20 cellular contexts compared by ENCODE assay signal in genomic region chr5:180492226-180492903, GRCh38. TPM values are rescaled to one million over a fixed set of nuclear protein-coding genes. Genes with fewer than 3 reads are reported as not detected.
DNase-seq lines count a peak whose midpoint lies in the region; ATAC-seq and TF ChIP-seq lines count a peak whose summit lies in the region.
"Had no signal": no experiment of that assay in that cellular context is flagged by ENCODE, and none has a peak within 500 bp of the region (broad histone marks: within the 10 kb centered on the region; RNA-seq: fewer than 3 reads in every experiment).

No MANE protein-coding gene starts in this region.

- H3K9me3 Mint-ChIP-seq in activated CD8-positive, alpha-beta memory T cell treated with anti-CD3 and anti-CD28 coated beads, Interleukin-2, amount 10 ng/mL, durations not matched to agents 7 days and 5 days (ENCODE audit: low read depth) = no peaks in the 10 kb centered on the region
- H3K9me3 Mint-ChIP-seq in T-helper 1 cell treated with Interleukin-12 subunit alpha and Interleukin-12 subunit beta and Interleukin-4 antibody, amounts not matched to agents 30 μg/mL and 1 μg/mL, for 36 hours = peaks cover 3% of the 10 kb centered on the region
- no peaks in the 10 kb centered on the region for H3K9me3 Mint-ChIP-seq in endothelial cell (ENCODE audit: unreplicated experiment)
- H3K9me3 Mint-ChIP-seq in stimulated activated naive CD8-positive, alpha-beta T cell treated with anti-CD3 and anti-CD28 coated beads, Interleukin-15, amount 100 ng/mL, for 72 hours = no peaks in the 10 kb centered on the region
- H3K9me3 Mint-ChIP-seq: activated naive CD4-positive, alpha-beta T cell treated with anti-CD3 and anti-CD28 coated beads, Interleukin-2, amount 50 U/mL, for 24 hours; natural killer cell treated with Interleukin-12 subunit alpha and Interleukin-12 subunit beta and Interleukin-15 and Interleukin-18, amount 100 ng/mL, for 72 hours had no signal

- H3K4me1 Mint-ChIP-seq in activated CD8-positive, alpha-beta memory T cell treated with anti-CD3 and anti-CD28 coated beads, Interleukin-2, amount 10 ng/mL, durations not matched to agents 7 days and 5 days = peaks cover 35% of the 10 kb centered on the region
- peaks cover 25% of the 10 kb centered on the region for H3K4me1 Mint-ChIP-seq in T-helper 1 cell treated with Interleukin-12 subunit alpha and Interleukin-12 subunit beta and Interleukin-4 antibody, amounts not matched to agents 30 μg/mL and 1 μg/mL, for 36 hours (ENCODE audit: low read depth)
- peaks cover 27% of the 10 kb centered on the region for H3K4me1 Mint-ChIP-seq in endothelial cell (ENCODE audit: unreplicated experiment)
- H3K4me1 Mint-ChIP-seq in stimulated activated naive CD8-positive, alpha-beta T cell treated with anti-CD3 and anti-CD28 coated beads, Interleukin-15, amount 100 ng/mL, for 72 hours = peaks cover 27% of the 10 kb centered on the region

- peaks cover 10% of the 10 kb centered on the region for H3K36me3 Mint-ChIP-seq in activated CD8-positive, alpha-beta memory T cell treated with anti-CD3 and anti-CD28 coated beads, Interleukin-2, amount 10 ng/mL, durations not matched to agents 7 days and 5 days
- H3K36me3 Mint-ChIP-seq in T-helper 1 cell treated with Interleukin-12 subunit alpha and Interleukin-12 subunit beta and Interleukin-4 antibody, amounts not matched to agents 30 μg/mL and 1 μg/mL, for 36 hours (ENCODE audit: low read depth) = peaks cover 10% of the 10 kb centered on the region
- peaks cover 16% of the 10 kb centered on the region for H3K36me3 Mint-ChIP-seq in endothelial cell (ENCODE audit: low read depth, unreplicated experiment)
- H3K36me3 Mint-ChIP-seq: natural killer cell treated with Interleukin-12 subunit alpha and Interleukin-12 subunit beta and Interleukin-15 and Interleukin-18, amount 100 ng/mL, for 72 hours had no signal

- no peak overlapping the region for H3K4me3 Mint-ChIP-seq in activated CD8-positive, alpha-beta memory T cell treated with anti-CD3 and anti-CD28 coated beads, Interleukin-2, amount 10 ng/mL, durations not matched to agents 7 days and 5 days
- H3K4me3 Mint-ChIP-seq in T-helper 1 cell treated with Interleukin-12 subunit alpha and Interleukin-12 subunit beta and Interleukin-4 antibody, amounts not matched to agents 30 μg/mL and 1 μg/mL, for 36 hours = peak overlapping the region; percentile 98
- peak overlapping the region; percentile 45 for H3K4me3 Mint-ChIP-seq in endothelial cell (ENCODE audit: unreplicated experiment)
- peak overlapping the region; percentile 14 to 85 for H3K4me3 Mint-ChIP-seq in stimulated activated naive CD8-positive, alpha-beta T cell treated with anti-CD3 and anti-CD28 coated beads, Interleukin-15, amount 100 ng/mL, for 72 hours

- CTCF ChIA-PET in activated CD8-positive, alpha-beta memory T cell treated with anti-CD3 and anti-CD28 coated beads, Interleukin-2, amount 10 ng/mL, durations not matched to agents 7 days and 5 days (lab: Charles Lee) = interaction anchor here (0.8 to 2.2 kb wide), 4 partner anchors 21 to 199 kb away, joined by 3 to 7 read pairs (median 4); no protein-coding TSS in a partner anchor

- DNase-seq in activated CD8-positive, alpha-beta memory T cell treated with anti-CD3 and anti-CD28 coated beads, Interleukin-2, amount 10 ng/mL, durations not matched to agents 7 days and 5 days = no peak
- DNase-seq in activated CD8-positive, alpha-beta memory T cell treated with anti-CD3 and anti-CD28 coated beads for 24 hours = no peak
- DNase-seq in endothelial cell (ENCODE audit: low spot score) (no peak), NCI-H748 (lab: John Stamatoyannopoulos, UW; ENCODE audit: unreplicated experiment) (no peak), SKM-1 treated with dmso at 0.1 percent for 144 hours (lab: John Stamatoyannopoulos, UW; ENCODE audit: unreplicated experiment) (no peak), NCI-H82 (lab: John Stamatoyannopoulos, UW) (no peak)
- no peak for DNase-seq in stimulated activated naive CD8-positive, alpha-beta T cell treated with anti-CD3 and anti-CD28 coated beads, Interleukin-15, amount 100 ng/mL, for 72 hours
- DNase-seq: cortex of kidney; foreskin keratinocyte; hypothalamus; kidney; mammary epithelial cell; NCI-H146; NK-92 treated with Interleukin-12 subunit alpha and Interleukin-12 subunit beta, amount 100 ng/mL, for 24 hours; stimulated activated CD8-positive, alpha-beta memory T cell treated with anti-CD3 and anti-CD28 coated beads, Interleukin-4, amount 100 ng/mL, for 48 hours; SW 1271; thyroid gland had no signal

- no peak for TF ChIP-seq CTCF in endothelial cell (IDR thresholded peaks at IDR 0.05; ENCODE audit: unreplicated experiment)

- H3K27me3 Mint-ChIP-seq in activated CD8-positive, alpha-beta memory T cell treated with anti-CD3 and anti-CD28 coated beads, Interleukin-2, amount 10 ng/mL, durations not matched to agents 7 days and 5 days = no peaks in the 10 kb centered on the region
- H3K27me3 Mint-ChIP-seq in T-helper 1 cell treated with Interleukin-12 subunit alpha and Interleukin-12 subunit beta and Interleukin-4 antibody, amounts not matched to agents 30 μg/mL and 1 μg/mL, for 36 hours (ENCODE audit: low read depth) = no peaks in the 10 kb centered on the region
- H3K27me3 Mint-ChIP-seq in endothelial cell (ENCODE audit: unreplicated experiment) = peaks cover 10% of the 10 kb centered on the region
- no peaks in the 10 kb centered on the region for H3K27me3 Mint-ChIP-seq in stimulated activated naive CD8-positive, alpha-beta T cell treated with anti-CD3 and anti-CD28 coated beads, Interleukin-15, amount 100 ng/mL, for 72 hours
- H3K27me3 Mint-ChIP-seq: activated naive CD4-positive, alpha-beta T cell treated with anti-CD3 and anti-CD28 coated beads, Interleukin-2, amount 50 U/mL, for 24 hours; natural killer cell treated with Interleukin-12 subunit alpha and Interleukin-12 subunit beta and Interleukin-15 and Interleukin-18, amount 100 ng/mL, for 72 hours had no signal

- peak overlapping the region; percentile 6 for H3K27ac Mint-ChIP-seq in activated CD8-positive, alpha-beta memory T cell treated with anti-CD3 and anti-CD28 coated beads, Interleukin-2, amount 10 ng/mL, durations not matched to agents 7 days and 5 days
- H3K27ac Mint-ChIP-seq in T-helper 1 cell treated with Interleukin-12 subunit alpha and Interleukin-12 subunit beta and Interleukin-4 antibody, amounts not matched to agents 30 μg/mL and 1 μg/mL, for 36 hours = peak overlapping the region; percentile 61
- no peak overlapping the region for H3K27ac Mint-ChIP-seq in endothelial cell (ENCODE audit: unreplicated experiment)
- H3K27ac Mint-ChIP-seq in stimulated activated naive CD8-positive, alpha-beta T cell treated with anti-CD3 and anti-CD28 coated beads, Interleukin-15, amount 100 ng/mL, for 72 hours = no peak overlapping the region
- H3K27ac Mint-ChIP-seq: activated naive CD4-positive, alpha-beta T cell treated with anti-CD3 and anti-CD28 coated beads, Interleukin-2, amount 50 U/mL, for 24 hours had no signal

- ATAC-seq in activated CD8-positive, alpha-beta memory T cell treated with anti-CD3 and anti-CD28 coated beads, Interleukin-2, amount 10 ng/mL, durations not matched to agents 7 days and 5 days = no peak
- ATAC-seq in stimulated activated naive CD8-positive, alpha-beta T cell treated with anti-CD3 and anti-CD28 coated beads, Interleukin-15, amount 100 ng/mL, for 72 hours = no peak
- ATAC-seq: foreskin keratinocyte; natural killer cell treated with Interleukin-12 subunit alpha and Interleukin-12 subunit beta and Interleukin-15 and Interleukin-18, amount 100 ng/mL, for 72 hours had no signal

RNA-seq across cellular contexts. Expression of gene CNOT6, which starts 1.8 kb away (rescaled TPM):
- 10 to 100 TPM; 39.7 to 44.4 TPM for total RNA-seq in activated CD8-positive, alpha-beta memory T cell treated with anti-CD3 and anti-CD28 coated beads, Interleukin-2, amount 10 ng/mL, durations not matched to agents 7 days and 5 days
- 46.3 TPM for total RNA-seq in endothelial cell (ENCODE audit: unreplicated experiment)

Comparison
In these comparisons a context has a peak if more than half of its experiments do, and no peak if none do; other contexts are left out.
1. H3K27ac Mint-ChIP-seq: peak in activated CD8-positive, alpha-beta memory T cell treated with anti-CD3 and anti-CD28 coated beads, Interleukin-2, amount 10 ng/mL, durations not matched to agents 7 days and 5 days (single experiment) and T-helper 1 cell treated with Interleukin-12 subunit alpha and Interleukin-12 subunit beta and Interleukin-4 antibody, amounts not matched to agents 30 μg/mL and 1 μg/mL, for 36 hours (single experiment); none in endothelial cell (single experiment) and stimulated activated naive CD8-positive, alpha-beta T cell treated with anti-CD3 and anti-CD28 coated beads, Interleukin-15, amount 100 ng/mL, for 72 hours (0 of 2).